In genomic region chr19:47419037-47419783, GRCh38 we compare ENCODE assay signal across 8 cellular contexts. TPM values are rescaled to one million over a fixed set of nuclear protein-coding genes. Genes with fewer than 3 reads are reported as not detected.
A peak's percentile ranks its signal among the peaks of the same experiment; 100 is the strongest.
DNase-seq lines count a peak whose midpoint lies in the region; ATAC-seq and TF ChIP-seq lines count a peak whose summit lies in the region.

TSS of gene MEIS3 (minus strand) at chr19:47419527. CDS start at chr19:47419081, 446 bp downstream.

- H3K9me3 ChIP-seq in muscle layer of colon (ENCODE audit: low read length): no peaks in the 10 kb centered on the region
- no peaks in the 10 kb centered on the region for H3K9me3 ChIP-seq in adrenal gland (replicated peaks in 1 of 3)

- no peak within 1 kb of the TSS for H3K27ac Mint-ChIP-seq in stimulated activated naive CD8-positive, alpha-beta T cell treated with anti-CD3 and anti-CD28 coated beads, Interleukin-15, amount 100 ng/mL, for 72 hours
- no peak within 1 kb of the TSS for H3K27ac Mint-ChIP-seq in activated T-helper 1 cell treated with anti-CD3 and anti-CD28 coated beads, Interleukin-12 subunit alpha, Interleukin-12 subunit beta, Interleukin-2, Interleukin-4 antibody, amounts not matched to agents 30 ng/mL and 10 ng/mL and 1 ng/mL, durations not matched to agents 14 hours and 24 hours and 36 hours

- no peak for DNase-seq in stimulated activated naive CD8-positive, alpha-beta T cell treated with anti-CD3 and anti-CD28 coated beads, Interleukin-15, amount 100 ng/mL, for 72 hours
- DNase-seq in stimulated activated naive CD8-positive, alpha-beta T cell treated with anti-CD3 and anti-CD28 coated beads, Interleukin-15, Interleukin-2, amounts not matched to agents 100 U/mL and 50 U/mL, for 24 hours: no peak
- DNase-seq in cerebellar cortex (ENCODE audit: low spot score): peak; percentile 32
- DNase-seq in activated T-helper 1 cell treated with anti-CD3 and anti-CD28 coated beads, Interleukin-12 subunit alpha, Interleukin-12 subunit beta, Interleukin-2, Interleukin-4 antibody, amounts not matched to agents 30 ng/mL and 10 ng/mL and 1 ng/mL, durations not matched to agents 14 hours and 24 hours and 36 hours (ENCODE audit: low spot score): no peak
- DNase-seq in adrenal gland: no peak
- DNase-seq in activated effector memory CD4-positive, alpha-beta T cell treated with Interleukin-2 at 50 U/mL for 16 hours: no peak

- H3K27me3 ChIP-seq in muscle layer of colon (ENCODE audit: control insufficient read depth in 1 of 2, insufficient read depth in 2 of 2, low read length in 2 of 2) (peaks cover 16 to 79% of the 10 kb centered on the region in 2 donors), adrenal gland (peaks cover 55% of the 10 kb centered on the region)

- H3K27ac ChIP-seq in muscle layer of colon (ENCODE audit: low read depth, low read length) (no peak within 1 kb of the TSS), adrenal gland (no peak within 1 kb of the TSS)

- no peak for TF ChIP-seq CTCF in adrenal gland (IDR thresholded peaks at IDR 0.05)

- no peak for TF ChIP-seq POLR2A in adrenal gland (IDR thresholded peaks at IDR 0.05)

- ATAC-seq in stimulated activated naive CD8-positive, alpha-beta T cell treated with anti-CD3 and anti-CD28 coated beads, Interleukin-15, amount 100 ng/mL, for 72 hours: peak; percentile 39
- ATAC-seq in stimulated activated naive CD8-positive, alpha-beta T cell treated with anti-CD3 and anti-CD28 coated beads, Interleukin-15, Interleukin-2, amounts not matched to agents 100 U/mL and 50 U/mL, for 24 hours: no peak
- ATAC-seq in HG03521 (IDR thresholded peaks at IDR 0.05; ENCODE audit: unreplicated experiment): no peak

- H3K4me3 Mint-ChIP-seq in stimulated activated naive CD8-positive, alpha-beta T cell treated with anti-CD3 and anti-CD28 coated beads, Interleukin-15, amount 100 ng/mL, for 72 hours: peak within 1 kb of the TSS; percentile 30 to 50
- H3K4me3 Mint-ChIP-seq in activated T-helper 1 cell treated with anti-CD3 and anti-CD28 coated beads, Interleukin-12 subunit alpha, Interleukin-12 subunit beta, Interleukin-2, Interleukin-4 antibody, amounts not matched to agents 30 ng/mL and 10 ng/mL and 1 ng/mL, durations not matched to agents 14 hours and 24 hours and 36 hours: no peak within 1 kb of the TSS

- H3K36me3 ChIP-seq in muscle layer of colon (ENCODE audit: insufficient read depth, low read length) (no peaks in the 10 kb centered on the region), adrenal gland (replicated peaks in 1 of 2) (no peaks in the 10 kb centered on the region)

- H3K4me1 Mint-ChIP-seq in stimulated activated naive CD8-positive, alpha-beta T cell treated with anti-CD3 and anti-CD28 coated beads, Interleukin-15, amount 100 ng/mL, for 72 hours: peaks cover 59% of the 10 kb centered on the region
- peaks cover 15% of the 10 kb centered on the region for H3K4me1 Mint-ChIP-seq in activated T-helper 1 cell treated with anti-CD3 and anti-CD28 coated beads, Interleukin-12 subunit alpha, Interleukin-12 subunit beta, Interleukin-2, Interleukin-4 antibody, amounts not matched to agents 30 ng/mL and 10 ng/mL and 1 ng/mL, durations not matched to agents 14 hours and 24 hours and 36 hours (ENCODE audit: low read depth)

- peaks cover 7% of the 10 kb centered on the region for H3K36me3 Mint-ChIP-seq in activated T-helper 1 cell treated with anti-CD3 and anti-CD28 coated beads, Interleukin-12 subunit alpha, Interleukin-12 subunit beta, Interleukin-2, Interleukin-4 antibody, amounts not matched to agents 30 ng/mL and 10 ng/mL and 1 ng/mL, durations not matched to agents 14 hours and 24 hours and 36 hours (ENCODE audit: low read depth)

- no peak within 1 kb of the TSS for H3K9ac ChIP-seq in muscle layer of colon (ENCODE audit: low read length)

- peak within 1 kb of the TSS; percentile 27 to 47 for H3K4me3 ChIP-seq in muscle layer of colon (ENCODE audit: low read depth in 1 of 2, low read length in 2 of 2)
- peak within 1 kb of the TSS in 1 of 4 donors; percentile 53 for H3K4me3 ChIP-seq in adrenal gland

- peaks cover 95% of the 10 kb centered on the region for H3K27me3 Mint-ChIP-seq in stimulated activated naive CD8-positive, alpha-beta T cell treated with anti-CD3 and anti-CD28 coated beads, Interleukin-15, amount 100 ng/mL, for 72 hours
- peaks cover 79% of the 10 kb centered on the region for H3K27me3 Mint-ChIP-seq in activated T-helper 1 cell treated with anti-CD3 and anti-CD28 coated beads, Interleukin-12 subunit alpha, Interleukin-12 subunit beta, Interleukin-2, Interleukin-4 antibody, amounts not matched to agents 30 ng/mL and 10 ng/mL and 1 ng/mL, durations not matched to agents 14 hours and 24 hours and 36 hours (ENCODE audit: insufficient read depth)

- H3K9me3 Mint-ChIP-seq in stimulated activated naive CD8-positive, alpha-beta T cell treated with anti-CD3 and anti-CD28 coated beads, Interleukin-15, amount 100 ng/mL, for 72 hours: no peaks in the 10 kb centered on the region
- no peaks in the 10 kb centered on the region for H3K9me3 Mint-ChIP-seq in activated T-helper 1 cell treated with anti-CD3 and anti-CD28 coated beads, Interleukin-12 subunit alpha, Interleukin-12 subunit beta, Interleukin-2, Interleukin-4 antibody, amounts not matched to agents 30 ng/mL and 10 ng/mL and 1 ng/mL, durations not matched to agents 14 hours and 24 hours and 36 hours

- H3K4me1 ChIP-seq in muscle layer of colon (ENCODE audit: insufficient read depth, low read length): peaks cover 6% of the 10 kb centered on the region
- no peaks in the 10 kb centered on the region for H3K4me1 ChIP-seq in adrenal gland (replicated peaks in 1 of 2)

- intact Hi-C loops in activated T-helper 1 cell treated with anti-CD3 and anti-CD28 coated beads, Interleukin-12 subunit alpha, Interleukin-12 subunit beta, Interleukin-2, Interleukin-4 antibody, amounts not matched to agents 30 ng/mL and 10 ng/mL and 1 ng/mL, durations not matched to agents 14 hours and 24 hours and 36 hours (cut with micrococcal nuclease): no loop called here
- intact Hi-C loops in adrenal gland (cut with DNase I): no loop called here

- 0 to 3% (median 1%) methylated on average over 7 to 66 of the region's 69 CpGs for WGBS in adrenal gland, 4 donors

RNA-seq across cellular contexts. Expression of gene MEIS3, which starts in this region (rescaled TPM):
- total RNA-seq in activated T-helper 1 cell treated with anti-CD3 and anti-CD28 coated beads, Interleukin-12 subunit alpha, Interleukin-12 subunit beta, Interleukin-2, Interleukin-4 antibody, amounts not matched to agents 30 ng/mL and 10 ng/mL and 1 ng/mL, durations not matched to agents 14 hours and 24 hours and 36 hours: not detected in 2 replicates
- 1 to 10 TPM; 2.4 to 9.4 (median 4.2) TPM for total RNA-seq in adrenal gland
- 10 to 100 TPM in 1 of 3 donors, 1 to 10 TPM in 2; 2.1 to 15.5 (median 8.9) TPM for polyA plus RNA-seq in adrenal gland
